In the genomic region with DNA sequence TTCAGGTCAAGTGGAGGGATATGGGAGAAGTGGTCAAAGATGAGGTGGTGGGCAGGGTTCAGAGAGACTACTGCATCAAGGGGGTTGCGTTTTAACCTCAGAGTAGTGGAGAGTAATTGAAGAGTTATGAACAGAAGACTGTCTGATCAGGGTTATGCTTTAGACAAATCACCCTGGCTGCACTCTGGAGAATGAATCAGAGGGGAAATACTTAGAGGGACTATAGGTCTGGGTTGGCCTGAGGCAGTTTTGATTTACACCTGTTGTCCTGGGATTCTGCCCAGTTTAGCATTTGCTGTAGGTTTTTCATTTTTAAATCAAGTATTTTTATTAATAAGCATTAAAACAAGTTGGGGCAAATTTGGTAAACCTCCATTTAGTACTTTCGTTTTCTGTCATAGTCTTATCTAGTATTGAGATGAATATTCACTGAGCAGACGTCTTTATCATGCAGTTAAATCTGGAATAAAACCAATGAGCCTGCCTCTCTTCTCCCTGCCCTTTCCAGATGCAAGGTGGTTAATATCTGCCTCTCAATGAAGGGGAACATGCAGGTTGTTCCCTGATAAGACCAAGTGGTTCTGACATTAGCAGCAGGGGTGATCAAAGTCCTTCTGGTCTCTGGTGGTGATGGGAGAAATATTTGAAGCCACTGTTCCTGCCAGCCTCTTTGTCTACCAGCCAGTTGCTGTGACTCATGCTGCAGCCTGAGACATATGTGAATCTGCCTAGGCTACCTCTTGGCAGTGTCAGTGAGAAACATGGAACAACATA, we compare ENCODE assay signal across 8 cellular contexts.
DNase-seq lines count a peak whose midpoint lies in the region; ATAC-seq and TF ChIP-seq lines count a peak whose summit lies in the region.

No MANE protein-coding gene starts in this region.

- no peak overlapping the region for H3K14ac ChIP-seq in H9 (ENCODE audit: insufficient read depth, low read length)

- H3K9ac ChIP-seq in H9 (ENCODE audit: extremely low read depth, insufficient read length, low read length), result no peak overlapping the region

- no peaks in the 10 kb centered on the region for H3K4me1 ChIP-seq in foreskin keratinocyte
- H3K4me1 ChIP-seq in H9 (ENCODE audit: insufficient read depth, low read length), result no peaks in the 10 kb centered on the region

- no peaks in the 10 kb centered on the region for H3K79me1 ChIP-seq in H9 (ENCODE audit: insufficient read depth, low read depth, low read length, poor library complexity, severe bottlenecking)

- H3K23ac ChIP-seq in H9 (ENCODE audit: insufficient read length, low read depth, low read length), result no peak overlapping the region

- TF ChIP-seq CTCF in foreskin keratinocyte (conservative IDR thresholded peaks at IDR 0.05) (no peak), CD14-positive monocyte (IDR thresholded peaks at IDR 0.05) (no peak), H9 (conservative IDR thresholded peaks at IDR 0.05) (no peak)

- H3K56ac ChIP-seq in H9 (ENCODE audit: insufficient read length, low read depth, low read length), result no peak overlapping the region

- H3K4me1 Mint-ChIP-seq in CD14-positive monocyte (peaks cover 10% of the 10 kb centered on the region), H9 (no peaks in the 10 kb centered on the region)

- H3T11ph ChIP-seq in H9 (ENCODE audit: low read length), result no peak overlapping the region

- no peak overlapping the region for H4K91ac ChIP-seq in H9 (ENCODE audit: insufficient read length, low read depth, low read length)

- H2BK5ac ChIP-seq in H9 (ENCODE audit: insufficient read length, low read length), result no peak overlapping the region

- no peaks in the 10 kb centered on the region for H3K36me3 Mint-ChIP-seq in CD14-positive monocyte
- no peaks in the 10 kb centered on the region; a peak in 1 of 7 replicates for H3K36me3 Mint-ChIP-seq in H9 (ENCODE audit: insufficient read depth in 1 of 3, low read depth in 3 of 3)

- H3K27ac ChIP-seq in foreskin keratinocyte, result no peak overlapping the region
- no peak overlapping the region for H3K27ac ChIP-seq in H9 (ENCODE audit: insufficient read length, low read depth, low read length)

- no CpG with 5 or more reads among the region's 3 CpGs for WGBS in H9 (ENCODE audit: extremely low coverage, insufficient read length, low lambda C conversion rate)

- no peak overlapping the region for H3K4me3 Mint-ChIP-seq in CD14-positive monocyte
- H3K4me3 Mint-ChIP-seq in H9, result no peak overlapping the region; a peak in 1 of 5 replicates

- no peaks in the 10 kb centered on the region for H3K23me2 ChIP-seq in H9 (ENCODE audit: insufficient read length, low read depth, low read length, poor library complexity, severe bottlenecking)

- H2BK20ac ChIP-seq in H9 (ENCODE audit: low read depth, low read length, poor library complexity, severe bottlenecking), result no peak overlapping the region

- DNase-seq in Daoy (ENCODE audit: low read depth), result peak; percentile 21
- peak; percentile 17 for DNase-seq in NCI-H69 (lab: John Stamatoyannopoulos, UW)
- peak in 1 of 2 donors; percentile 25 for DNase-seq in foreskin keratinocyte
- DNase-seq in CD14-positive monocyte (ENCODE audit: low spot score), result no peak
- DNase-seq in activated CD8-positive, alpha-beta memory T cell treated with anti-CD3 and anti-CD28 coated beads, Interleukin-2, amount 50 U/mL, for 48 hours, result no peak
- DNase-seq in H9, result no peak

- H4K8ac ChIP-seq in H9 (replicated peaks; ENCODE audit: insufficient read length, low read depth, low read length), result no peak overlapping the region

- H3K4ac ChIP-seq in H9 (ENCODE audit: low read depth, low read length), result no peak overlapping the region

- intact Hi-C loops in CD14-positive monocyte (cut with micrococcal nuclease), result no loop called here

- H3K27me3 Mint-ChIP-seq in CD14-positive monocyte (ENCODE audit: low read depth in 3 of 3) (peaks cover 0 to 2% (median 0%) of the 10 kb centered on the region in 3 donors), H9 (ENCODE audit: low read depth) (no peaks in the 10 kb centered on the region; the same call in 1 of the 2 replicates)

- H2BK12ac ChIP-seq in H9 (ENCODE audit: insufficient read length, low read depth, low read length), result no peak overlapping the region

- H3K9me3 ChIP-seq in H9 (ENCODE audit: control insufficient read depth, low read depth, low read length), result peaks cover 25% of the 10 kb centered on the region

- H2BK120ac ChIP-seq in H9 (ENCODE audit: low read depth, low read length, poor library complexity, severe bottlenecking), result no peak overlapping the region

- H2AK5ac ChIP-seq in H9 (ENCODE audit: insufficient read length, low read length), result no peak overlapping the region

- ATAC-seq in GM21381 (IDR thresholded peaks at IDR 0.05; ENCODE audit: unreplicated experiment) (peak; percentile 56), foreskin keratinocyte (peak; percentile 66), GM21447 (IDR thresholded peaks at IDR 0.05; ENCODE audit: unreplicated experiment) (no peak)

- no peak overlapping the region for H2BK15ac ChIP-seq in H9 (ENCODE audit: low read depth, low read length)

- no peak overlapping the region for H4K5ac ChIP-seq in H9 (ENCODE audit: insufficient read length, low read depth, low read length)

- H3K4me2 ChIP-seq in H9 (ENCODE audit: insufficient read depth, insufficient read length, low read length), result no peak overlapping the region

- H3K79me2 ChIP-seq in H9 (ENCODE audit: insufficient read depth, low read length), result no peaks in the 10 kb centered on the region

- no peak overlapping the region for H2AFZ ChIP-seq in H9 (ENCODE audit: low read length)

- H3K9me3 Mint-ChIP-seq in CD14-positive monocyte (peaks cover 0 to 5% (median 3%) of the 10 kb centered on the region in 7 donors), H9 (peaks cover 34 to 36% of the 10 kb centered on the region in 2 experiments)

- no peaks in the 10 kb centered on the region for H3K27me3 ChIP-seq in foreskin keratinocyte
- no peaks in the 10 kb centered on the region for H3K27me3 ChIP-seq in H9 (ENCODE audit: insufficient read depth, low read length)

- H3K27ac Mint-ChIP-seq in CD14-positive monocyte (peak overlapping the region in 1 of 7 donors; percentile 43), H9 (no peak overlapping the region; a peak in 1 of 7 replicates)

- no peak overlapping the region for H3K18ac ChIP-seq in H9 (ENCODE audit: insufficient read length, low read depth, low read length)

- no peaks in the 10 kb centered on the region for H4K20me1 ChIP-seq in H9 (ENCODE audit: control insufficient read depth, insufficient read depth, insufficient read length)

Comparison
In these comparisons a context has a peak if more than half of its experiments do, and no peak if none do; other contexts are left out.
1. DNase-seq: peak in Daoy (single experiment) and NCI-H69 (single experiment); none in CD14-positive monocyte (single experiment), activated CD8-positive, alpha-beta memory T cell treated with anti-CD3 and anti-CD28 coated beads, Interleukin-2, amount 50 U/mL, for 48 hours (single experiment) and H9 (single experiment).